In the genomic region with DNA sequence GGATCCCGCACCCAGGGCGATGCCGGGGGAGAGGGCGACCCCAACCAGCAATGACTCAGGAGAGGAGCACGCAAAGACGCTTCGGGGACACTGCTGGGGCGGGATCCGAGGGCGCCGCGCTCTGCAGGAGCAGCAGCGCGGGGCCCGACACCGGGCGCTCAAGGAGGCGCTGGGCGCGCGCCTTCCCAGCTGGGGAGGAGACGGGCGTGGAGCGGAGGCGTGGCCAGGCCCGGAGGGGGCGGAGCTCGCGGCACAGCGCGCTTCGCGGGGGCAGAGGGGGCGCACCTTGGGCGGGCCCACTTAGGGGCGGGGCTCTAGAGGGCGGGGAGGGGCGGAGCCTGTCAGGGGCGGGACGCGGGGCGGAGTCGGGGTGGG, we compare ENCODE assay signal across 8 cellular contexts. TPM values are rescaled to one million over a fixed set of nuclear protein-coding genes. Genes with fewer than 3 reads are reported as not detected.
DNase-seq lines count a peak whose midpoint lies in the region; ATAC-seq and TF ChIP-seq lines count a peak whose summit lies in the region.

No MANE protein-coding gene starts in this region.

- WGBS in transverse colon (ENCODE audit: low coverage in 1 of 2), 2 donors, result 0% methylated on average over 12 of the region's 43 CpGs; no CpG with 5 or more reads in 1 of the 2 donors

- CTCF ChIA-PET in GM10248 (lab: Yijun Ruan, JAX), result interaction anchor here (0.8 to 0.9 kb wide), 3 partner anchors 14 to 24 kb away, joined by 3 read pairs; partner anchors contain the start of gene UBE2G2

- peaks cover 45% of the 10 kb centered on the region for H3K4me1 ChIP-seq in left ventricle myocardium inferior
- H3K4me1 ChIP-seq in transverse colon, result peaks cover 6 to 28% (median 16%) of the 10 kb centered on the region in 4 donors

- intact Hi-C loops in left ventricle myocardium inferior (cut with micrococcal nuclease), result no loop called here
- intact Hi-C loops in posterior vena cava (cut with DNase I), result no loop called here
- intact Hi-C loops in transverse colon (cut with DNase I; ENCODE audit: low total_unique reads), result loop anchor here (10.0 kb wide), 1 partner anchor 57 kb away; the partner anchor contains the start of gene PTTG1IP

- ATAC-seq in HG02588 (IDR thresholded peaks at IDR 0.05; ENCODE audit: unreplicated experiment) (peak; percentile 70), T-helper 17 cell (peak; percentile 90)

- H3K4me1 Mint-ChIP-seq in T-helper 17 cell, result peaks cover 14% of the 10 kb centered on the region

- in situ Hi-C loops in transverse colon (cut with MboI; ENCODE audit: low pct_ligation_motif_present in 1 of 4, low pct_unique_long_range_greater_than_20kb in 1 of 4, low sequenced_read_pairs in 3 of 4), result loop anchor here in 1 of 4 donors (25.0 kb wide), 1 partner anchor 120 kb away; the partner anchor contains the start of gene SLX9

- H3K9me3 ChIP-seq in T-helper 17 cell (ENCODE audit: control insufficient read depth, low read length, poor library complexity, severe bottlenecking) (peaks cover 1% of the 10 kb centered on the region), left ventricle myocardium inferior (replicated peaks) (peaks cover 34% of the 10 kb centered on the region), transverse colon (peaks cover 4 to 8% of the 10 kb centered on the region in 2 donors)

- H3K27ac ChIP-seq in left ventricle myocardium inferior (replicated peaks), result peak overlapping the region; percentile 94
- H3K27ac ChIP-seq in transverse colon, result peak overlapping the region; percentile 81 to 94 (median 92)

- no peaks in the 10 kb centered on the region for H3K27me3 Mint-ChIP-seq in T-helper 17 cell

- H3K36me3 ChIP-seq in left ventricle myocardium inferior (peaks cover 14% of the 10 kb centered on the region), transverse colon (no peaks in the 10 kb centered on the region)

- no peak for TF ChIP-seq EP300 in transverse colon (IDR thresholded peaks at IDR 0.05; ENCODE audit: low read depth)

- no peak for TF ChIP-seq POLR2A in transverse colon (IDR thresholded peaks at IDR 0.05)

- H3K36me3 Mint-ChIP-seq in T-helper 17 cell (ENCODE audit: low read depth), result peaks cover 3% of the 10 kb centered on the region

- H3K4me3 Mint-ChIP-seq in T-helper 17 cell, result peak overlapping the region; percentile 86

- H3K27ac Mint-ChIP-seq in T-helper 17 cell, result no peak overlapping the region

- H3K4me3 ChIP-seq in left ventricle myocardium inferior, result peak overlapping the region; percentile 90
- peak overlapping the region; percentile 58 to 80 (median 72) for H3K4me3 ChIP-seq in transverse colon

- H3K27me3 ChIP-seq in left ventricle myocardium inferior (ENCODE audit: low read depth) (no peaks in the 10 kb centered on the region), transverse colon (no peaks in the 10 kb centered on the region)

- DNase-seq in GM10248 (ENCODE audit: extremely low spot score), result peak; percentile 99
- DNase-seq in NCI-H1048 (lab: John Stamatoyannopoulos, UW), result peak; percentile 67
- peak; percentile 88 to 94 (median 92) for DNase-seq in T-helper 17 cell
- peak in 54 of 56 donors; percentile 19 to 92 (median 78) for DNase-seq in amygdala (lab: John Stamatoyannopoulos, UW)
- peak; percentile 92 for DNase-seq in left ventricle myocardium inferior
- peak; percentile 98 for DNase-seq in posterior vena cava (ENCODE audit: low spot score)
- peak; percentile 96 for DNase-seq in transverse colon

- TF ChIP-seq CTCF in GM10248 (IDR thresholded peaks at IDR 0.05; ENCODE audit: control extremely low read depth, extremely low read depth, low read depth, missing control alignments), result no peak
- no peak for TF ChIP-seq CTCF in left ventricle myocardium inferior (IDR thresholded peaks at IDR 0.05; ENCODE audit: borderline replicate concordance)
- no peak for TF ChIP-seq CTCF in transverse colon (IDR thresholded peaks at IDR 0.05)

- POLR2A ChIA-PET in GM10248 (lab: Yijun Ruan, JAX), result interaction anchor here (0.6 to 1.0 kb wide), 3 partner anchors 109 to 1925 kb away, joined by 3 read pairs; no protein-coding TSS in a partner anchor

RNA-seq across cellular contexts. Expression of gene SUMO3, which starts 0.4 kb away (rescaled TPM):
- total RNA-seq in T-helper 17 cell (10 to 100 TPM; 62.1 to 73.4 TPM), left ventricle myocardium inferior (75.5 TPM), posterior vena cava (10 to 100 TPM; 53.5 to 58.3 TPM), transverse colon (10 to 100 TPM; 18.3 to 56.7 (median 38.1) TPM)

RNA-seq across cellular contexts. Expression of gene UBE2G2, which starts 15.9 kb away (rescaled TPM):
- total RNA-seq in T-helper 17 cell (100 to 1,000 TPM; 124 TPM), left ventricle myocardium inferior (78.2 TPM), posterior vena cava (10 to 100 TPM; 72.6 to 75.6 TPM), transverse colon (10 to 100 TPM; 40.8 to 78.0 (median 60.5) TPM)

RNA-seq across cellular contexts. Expression of gene PTTG1IP, which starts 56.0 kb away (rescaled TPM):
- 100 to 1,000 TPM in 1 of 2 donors, 10 to 100 TPM in 1; 98.4 to 123 TPM for total RNA-seq in T-helper 17 cell
- 171 TPM for total RNA-seq in left ventricle myocardium inferior
- 100 to 1,000 TPM; 202 to 246 TPM for total RNA-seq in posterior vena cava
- 100 to 1,000 TPM; 157 to 552 (median 288) TPM for total RNA-seq in transverse colon

Comparison
In these comparisons a context has a peak if more than half of its experiments do, and no peak if none do; other contexts are left out.
1. Peak in every context shown above with its lines: DNase-seq, ATAC-seq, H3K4me3 ChIP-seq and H3K27ac ChIP-seq.